In genomic region chr13:23743717-23744116, GRCh38 we compare ENCODE assay signal across 18 cellular contexts.
A peak's percentile ranks its signal among the peaks of the same experiment; 100 is the strongest.
DNase-seq lines count a peak whose midpoint lies in the region; TF ChIP-seq lines count a peak whose summit lies in the region.
"Had no signal": no experiment of that assay in that cellular context is flagged by ENCODE, and none has a peak within 500 bp of the region (broad histone marks: within the 10 kb centered on the region; RNA-seq: fewer than 3 reads in every experiment).

No MANE protein-coding gene starts in this region.

- H3K4me1 ChIP-seq in mammary epithelial cell (ENCODE audit: insufficient read depth, low read length) (peaks cover 15% of the 10 kb centered on the region), prostate gland (replicated peaks) (peaks cover 6% of the 10 kb centered on the region)
- H3K4me1 ChIP-seq: parathyroid adenoma, spleen had no signal

- BruUV-seq in mammary epithelial cell (replicated peaks; lab: Mats Ljungman, UMichigan): no TSS peak

- in situ Hi-C loops in mammary epithelial cell (cut with MboI; ENCODE audit: low sequenced_read_pairs in 2 of 2): no loop called here

- H3K9me3 Mint-ChIP-seq in T-helper 1 cell treated with Interleukin-12 subunit alpha and Interleukin-12 subunit beta and Interleukin-4 antibody, amounts not matched to agents 30 μg/mL and 1 μg/mL, for 36 hours: no peaks in the 10 kb centered on the region
- H3K9me3 Mint-ChIP-seq: effector memory CD8-positive, alpha-beta T cell had no signal

- no peak overlapping the region for H3K27ac Mint-ChIP-seq in T-helper 1 cell treated with Interleukin-12 subunit alpha and Interleukin-12 subunit beta and Interleukin-4 antibody, amounts not matched to agents 30 μg/mL and 1 μg/mL, for 36 hours
- H3K27ac Mint-ChIP-seq: effector memory CD8-positive, alpha-beta T cell; stimulated activated memory B cell treated with anti-CD40 and anti-IgM and Interleukin-4, amounts not matched to agents 10 μg/mL and 1 μg/mL and 100 μg/mL, for 72 hours had no signal

- H3K36me3 ChIP-seq in mammary epithelial cell (ENCODE audit: insufficient read depth, low read length) (no peaks in the 10 kb centered on the region), prostate gland (no peaks in the 10 kb centered on the region)
- H3K36me3 ChIP-seq: SJSA1, spleen had no signal

- intact Hi-C loops in mammary epithelial cell (cut with micrococcal nuclease): loop anchor here (2.0 kb wide), 1 partner anchor 27 kb away; no protein-coding TSS in a partner anchor
- intact Hi-C loops in prostate gland (cut with DNase I): no loop called here

- H3K4me2 ChIP-seq in mammary epithelial cell (ENCODE audit: insufficient read depth, low read depth, low read length): peak overlapping the region; percentile 1

- peak overlapping the region; percentile 21 for H3K4me3 Mint-ChIP-seq in T-helper 1 cell treated with Interleukin-12 subunit alpha and Interleukin-12 subunit beta and Interleukin-4 antibody, amounts not matched to agents 30 μg/mL and 1 μg/mL, for 36 hours
- H3K4me3 Mint-ChIP-seq: effector memory CD8-positive, alpha-beta T cell; stimulated activated memory B cell treated with anti-CD40 and anti-IgM and Interleukin-4, amounts not matched to agents 10 μg/mL and 1 μg/mL and 100 μg/mL, for 72 hours had no signal

- H3K9me3 ChIP-seq in mammary epithelial cell (replicated peaks; ENCODE audit: insufficient read depth, low read length) (no peaks in the 10 kb centered on the region), prostate gland (no peaks in the 10 kb centered on the region)
- H3K9me3 ChIP-seq: SJSA1, spleen had no signal

- H4K20me1 ChIP-seq in mammary epithelial cell (ENCODE audit: insufficient read depth, low read length): no peaks in the 10 kb centered on the region

- TF ChIP-seq POLR2A in prostate gland (IDR thresholded peaks at IDR 0.05): no peak

- H3K4me3 ChIP-seq in mammary epithelial cell (replicated peaks in 1 of 3; ENCODE audit: insufficient read depth in 1 of 3, low read depth in 2 of 3, low read length in 3 of 3) (no peak overlapping the region), prostate gland (no peak overlapping the region)
- H3K4me3 ChIP-seq: SJSA1, spleen had no signal

- 83% methylated on average over 6 of the region's 6 CpGs for WGBS in mammary epithelial cell (ENCODE audit: low coverage, missing lambda C conversion rate)
- 30% methylated on average over 6 of the region's 6 CpGs for WGBS in prostate gland

- no peaks in the 10 kb centered on the region for H3K27me3 ChIP-seq in mammary epithelial cell (ENCODE audit: insufficient read depth, low read length)
- no peaks in the 10 kb centered on the region for H3K27me3 ChIP-seq in prostate gland (replicated peaks; ENCODE audit: insufficient read depth)
- H3K27me3 ChIP-seq: SJSA1, spleen had no signal

- peaks cover 31% of the 10 kb centered on the region for H3K27me3 Mint-ChIP-seq in T-helper 1 cell treated with Interleukin-12 subunit alpha and Interleukin-12 subunit beta and Interleukin-4 antibody, amounts not matched to agents 30 μg/mL and 1 μg/mL, for 36 hours (ENCODE audit: low read depth)
- H3K27me3 Mint-ChIP-seq: effector memory CD8-positive, alpha-beta T cell; stimulated activated memory B cell treated with anti-CD40 and anti-IgM and Interleukin-4, amounts not matched to agents 10 μg/mL and 1 μg/mL and 100 μg/mL, for 72 hours had no signal

- peaks cover 3% of the 10 kb centered on the region for H3K36me3 Mint-ChIP-seq in T-helper 1 cell treated with Interleukin-12 subunit alpha and Interleukin-12 subunit beta and Interleukin-4 antibody, amounts not matched to agents 30 μg/mL and 1 μg/mL, for 36 hours (ENCODE audit: low read depth)

- H2AFZ ChIP-seq in mammary epithelial cell (ENCODE audit: low read depth, low read length): no peak overlapping the region
- H2AFZ ChIP-seq: parathyroid adenoma had no signal

- dilution Hi-C loops in mammary epithelial cell (cut with HindIII; ENCODE audit: low sequenced_read_pairs): no loop called here

- H3K4me1 Mint-ChIP-seq in T-helper 1 cell treated with Interleukin-12 subunit alpha and Interleukin-12 subunit beta and Interleukin-4 antibody, amounts not matched to agents 30 μg/mL and 1 μg/mL, for 36 hours (ENCODE audit: low read depth): peaks cover 23% of the 10 kb centered on the region

- TF ChIP-seq CTCF in mammary epithelial cell (conservative IDR thresholded peaks at IDR 0.05 in 1 of 2, IDR thresholded peaks at IDR 0.05 in 1 of 2; ENCODE audit: extremely low read depth in 1 of 2, insufficient read depth in 1 of 2, low read depth in 1 of 2, low read length in 2 of 2) (no peak), prostate gland (IDR thresholded peaks at IDR 0.05) (no peak)

- H3K9ac ChIP-seq in mammary epithelial cell (ENCODE audit: insufficient read depth, low read length): no peak overlapping the region
- H3K9ac ChIP-seq: parathyroid adenoma had no signal

- CTCF ChIA-PET in mammary epithelial cell (lab: Charles Lee; ENCODE audit: low non-redundant PET): no interaction called here

- no peaks in the 10 kb centered on the region for H3K79me2 ChIP-seq in mammary epithelial cell (ENCODE audit: insufficient read depth, low read length)
- H3K79me2 ChIP-seq: parathyroid adenoma had no signal

- DNase-seq in T-helper 1 cell: no peak
- DNase-seq in NCI-H1092 (lab: John Stamatoyannopoulos, UW): peak; percentile 17
- no peak for DNase-seq in mammary epithelial cell
- no peak for DNase-seq in prostate gland (ENCODE audit: low spot score)
- no peak for DNase-seq in activated effector memory CD4-positive, alpha-beta T cell treated with anti-CD3 and anti-CD28 coated beads, Interleukin-2, amount 50 U/mL, for 16 hours
- DNase-seq in NCI-H345 treated with DMSO at 0.1 percent for 48 hours (lab: John Stamatoyannopoulos, UW; ENCODE audit: unreplicated experiment): no peak
- DNase-seq in kidney tubule cell (ENCODE audit: low spot score): no peak
- DNase-seq: activated CD4-positive, alpha-beta T cell treated with anti-CD3 and anti-CD28 coated beads, Interleukin-2, amount 50 U/mL, for 1 hour; activated T-cell treated with anti-CD3 and anti-CD28 coated beads, Interleukin-2, amount 50 U/mL, for 1 hour; amniotic stem cell; effector memory CD8-positive, alpha-beta T cell; left colon; NCI-H226; spleen had no signal

- no peak overlapping the region for H3K27ac ChIP-seq in mammary epithelial cell (ENCODE audit: insufficient read depth, low read depth, low read length)
- H3K27ac ChIP-seq in prostate gland: peak overlapping the region; percentile 43 to 67
- H3K27ac ChIP-seq: parathyroid adenoma, SJSA1, spleen had no signal
